ENCODE assay signal across 8 cellular contexts in the genomic region with DNA sequence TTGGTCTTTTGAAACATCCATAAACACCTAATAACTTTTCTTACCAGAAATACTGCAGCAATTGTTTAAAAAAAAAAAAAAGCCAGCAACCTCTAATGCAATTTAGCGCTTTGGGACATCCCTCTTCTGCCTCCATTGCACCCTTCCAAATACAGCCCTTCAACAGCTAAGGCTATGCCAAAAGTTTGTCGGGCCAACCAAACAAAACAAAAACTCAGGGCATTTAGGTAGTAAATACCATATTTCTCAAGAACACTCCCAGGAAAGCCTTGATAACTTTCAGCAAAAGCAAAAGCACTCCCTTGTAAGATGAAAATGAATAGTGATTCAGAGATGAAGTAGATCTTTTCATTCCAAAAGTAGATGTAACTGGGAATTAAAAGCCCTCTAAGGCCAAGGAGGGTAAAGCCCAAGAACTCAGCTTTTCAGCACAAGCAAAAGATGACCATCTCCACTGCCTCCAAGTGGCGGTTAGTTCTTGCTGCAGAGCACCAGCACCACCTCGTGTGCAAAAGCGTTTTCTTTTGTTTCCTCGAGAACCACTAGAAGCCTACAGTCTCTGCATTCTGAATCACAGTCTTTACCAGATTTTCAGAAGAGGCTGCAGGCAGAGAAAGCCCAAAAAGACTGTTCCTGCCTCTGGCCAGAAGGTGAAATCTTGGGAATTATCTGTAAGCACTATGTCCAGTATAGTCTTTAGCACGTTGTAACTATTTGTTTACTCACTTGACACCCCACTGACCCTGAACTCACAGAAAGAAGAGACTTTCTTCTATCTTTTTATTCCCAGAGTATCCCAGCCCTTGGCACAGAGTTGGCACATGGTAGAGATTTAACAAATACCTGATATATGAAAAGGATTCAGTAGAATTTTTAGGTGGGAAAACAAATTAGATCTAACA. TPM values are rescaled to one million over a fixed set of nuclear protein-coding genes. Genes with fewer than 3 reads are reported as not detected.
A peak's percentile ranks its signal among the peaks of the same experiment; 100 is the strongest.
DNase-seq lines count a peak whose midpoint lies in the region; ATAC-seq and TF ChIP-seq lines count a peak whose summit lies in the region.

No MANE protein-coding gene starts in this region.

- peak; percentile 88 for TF ChIP-seq CTCF in neural progenitor cell (IDR thresholded peaks at IDR 0.05)

- peaks cover 8% of the 10 kb centered on the region for H3K4me1 Mint-ChIP-seq in neural progenitor cell

- H3K4me2 ChIP-seq in neural progenitor cell: no peak overlapping the region

- no peak overlapping the region for H3K4me3 ChIP-seq in neural progenitor cell

- no peaks in the 10 kb centered on the region for H4K20me1 ChIP-seq in neural progenitor cell (ENCODE audit: low read depth)

- peak overlapping the region; percentile 58 for H2AFZ ChIP-seq in neural progenitor cell (replicated peaks)

- peak; percentile 27 for DNase-seq in stimulated activated CD4-positive, alpha-beta T cell treated with anti-CD3 and anti-CD28 coated beads, Interleukin-15, amount 100 ng/mL, for 24 hours
- DNase-seq in stimulated activated CD4-positive, alpha-beta T cell treated with anti-CD3 and anti-CD28 coated beads, Interleukin-4, amount 100 ng/mL, for 4 hours: no peak
- peak; percentile 71 for DNase-seq in NCI-H1105 treated with DMSO at 0.1 percent for 48 hours (lab: John Stamatoyannopoulos, UW)
- DNase-seq in SW 1271 (lab: John Stamatoyannopoulos, UW): peak; percentile 33 to 80
- peak; percentile 83 for DNase-seq in fibroblast of gingiva (ENCODE audit: low read depth)
- DNase-seq in neural progenitor cell (ENCODE audit: low spot score): peak; percentile 91

- H3K27ac ChIP-seq in neural progenitor cell: no peak overlapping the region

- H3K27me3 ChIP-seq in neural progenitor cell: no peaks in the 10 kb centered on the region

- H3K36me3 Mint-ChIP-seq in neural progenitor cell: no peaks in the 10 kb centered on the region

- H3F3A ChIP-seq in neural progenitor cell (ENCODE audit: low read depth): peaks cover 11% of the 10 kb centered on the region

- H3K4me3 Mint-ChIP-seq in neural progenitor cell: no peak overlapping the region

- peaks cover 29% of the 10 kb centered on the region for H3K4me1 ChIP-seq in neural progenitor cell

- H3K79me2 ChIP-seq in neural progenitor cell (ENCODE audit: low read depth): no peaks in the 10 kb centered on the region

- H3K27me3 Mint-ChIP-seq in neural progenitor cell (ENCODE audit: insufficient read depth, low read depth): peaks cover 2% of the 10 kb centered on the region

- H3K9me3 Mint-ChIP-seq in neural progenitor cell: no peaks in the 10 kb centered on the region

- no peak overlapping the region for H3K9ac ChIP-seq in neural progenitor cell

- H3K36me3 ChIP-seq in neural progenitor cell: no peaks in the 10 kb centered on the region

- no peaks in the 10 kb centered on the region for H3K9me3 ChIP-seq in neural progenitor cell (ENCODE audit: low read depth)

- H3K27ac Mint-ChIP-seq in neural progenitor cell: no peak overlapping the region

- ATAC-seq in HG02571 (IDR thresholded peaks at IDR 0.05; ENCODE audit: unreplicated experiment): peak; percentile 58
- ATAC-seq in GM19324 (IDR thresholded peaks at IDR 0.05; ENCODE audit: low FRiP score, unreplicated experiment): no peak

RNA-seq across cellular contexts. Expression of gene SIX6, which starts 53.1 kb away (rescaled TPM):
- total RNA-seq in neural progenitor cell (ENCODE audit: low replicate concordance): 1.4 and 1.7 TPM in 2 replicates

Comparison
In these comparisons a context has a peak if more than half of its experiments do, and no peak if none do; other contexts are left out.
1. DNase-seq: peak in stimulated activated CD4-positive, alpha-beta T cell treated with anti-CD3 and anti-CD28 coated beads, Interleukin-15, amount 100 ng/mL, for 24 hours (single experiment), NCI-H1105 treated with DMSO at 0.1 percent for 48 hours (single experiment), SW 1271 (2 of 2), fibroblast of gingiva (single experiment) and neural progenitor cell (single experiment); none in stimulated activated CD4-positive, alpha-beta T cell treated with anti-CD3 and anti-CD28 coated beads, Interleukin-4, amount 100 ng/mL, for 4 hours (0 of 2).